1 cellular context compared by ENCODE assay signal in the genomic region with DNA sequence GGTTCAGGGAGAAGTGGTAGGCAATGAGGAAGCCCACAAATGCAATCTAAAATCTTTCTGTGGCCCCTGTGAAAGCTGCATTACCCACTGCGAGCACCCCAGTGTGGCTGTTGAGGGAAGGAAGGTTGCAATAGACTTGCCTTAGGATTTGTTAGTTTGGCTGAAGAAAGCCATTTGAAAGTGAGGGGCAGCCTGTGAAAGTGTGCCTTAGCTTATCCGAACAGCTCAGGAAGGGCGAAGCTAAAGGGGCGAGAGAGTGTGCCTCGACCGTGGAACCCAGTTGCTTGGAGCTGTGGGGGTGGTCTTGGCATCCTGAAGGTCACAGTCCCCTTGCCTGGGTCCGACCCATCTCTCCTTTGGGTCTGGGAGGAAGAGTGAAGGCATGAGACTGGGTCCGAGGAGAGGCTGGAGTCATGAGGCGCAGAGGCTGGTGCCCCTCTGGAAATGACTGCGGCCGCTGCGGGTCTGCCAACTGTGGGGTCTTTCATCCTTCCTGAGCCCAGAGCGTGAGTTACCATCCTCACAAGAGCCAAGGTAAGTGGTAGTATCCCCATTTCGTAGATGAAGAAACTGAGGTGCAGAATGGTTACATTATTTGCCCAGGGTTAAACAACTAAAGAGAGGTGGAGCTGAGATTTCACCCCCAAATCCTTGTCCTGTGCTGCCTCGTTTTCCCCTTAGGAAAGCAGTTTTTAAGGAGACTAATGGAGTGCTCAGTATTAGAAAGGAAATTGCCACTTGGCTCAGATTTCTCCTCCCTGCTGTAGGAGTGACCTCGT.
TF ChIP-seq lines count a peak whose summit lies in the region.

No MANE protein-coding gene starts in this region.

TF ChIP-seq in H1, 55 proteins besides CTCF, POLR2A, EP300 and RAD21:
- no peak for TF ChIP-seq SP4 (IDR thresholded peaks at IDR 0.05; ENCODE audit: low read length)
- no peak for TF ChIP-seq CBX8 (IDR thresholded peaks at IDR 0.05; ENCODE audit: borderline replicate concordance, low read depth, low read length)
- no peak for TF ChIP-seq SIX5 (IDR thresholded peaks at IDR 0.05; ENCODE audit: low read depth, low read length)
- no peak for TF ChIP-seq EZH2 (IDR thresholded peaks at IDR 0.05; ENCODE audit: low read depth, low read length, severe bottlenecking)
- TF ChIP-seq CHD1 (IDR thresholded peaks at IDR 0.05; ENCODE audit: low read depth, low read length), result no peak
- no peak for TF ChIP-seq MAX (IDR thresholded peaks at IDR 0.05)
- no peak for TF ChIP-seq SUZ12 (IDR thresholded peaks at IDR 0.05; ENCODE audit: low read length)
- TF ChIP-seq SP2 (IDR thresholded peaks at IDR 0.05; ENCODE audit: low read length), result no peak
- TF ChIP-seq, protein P1, sequence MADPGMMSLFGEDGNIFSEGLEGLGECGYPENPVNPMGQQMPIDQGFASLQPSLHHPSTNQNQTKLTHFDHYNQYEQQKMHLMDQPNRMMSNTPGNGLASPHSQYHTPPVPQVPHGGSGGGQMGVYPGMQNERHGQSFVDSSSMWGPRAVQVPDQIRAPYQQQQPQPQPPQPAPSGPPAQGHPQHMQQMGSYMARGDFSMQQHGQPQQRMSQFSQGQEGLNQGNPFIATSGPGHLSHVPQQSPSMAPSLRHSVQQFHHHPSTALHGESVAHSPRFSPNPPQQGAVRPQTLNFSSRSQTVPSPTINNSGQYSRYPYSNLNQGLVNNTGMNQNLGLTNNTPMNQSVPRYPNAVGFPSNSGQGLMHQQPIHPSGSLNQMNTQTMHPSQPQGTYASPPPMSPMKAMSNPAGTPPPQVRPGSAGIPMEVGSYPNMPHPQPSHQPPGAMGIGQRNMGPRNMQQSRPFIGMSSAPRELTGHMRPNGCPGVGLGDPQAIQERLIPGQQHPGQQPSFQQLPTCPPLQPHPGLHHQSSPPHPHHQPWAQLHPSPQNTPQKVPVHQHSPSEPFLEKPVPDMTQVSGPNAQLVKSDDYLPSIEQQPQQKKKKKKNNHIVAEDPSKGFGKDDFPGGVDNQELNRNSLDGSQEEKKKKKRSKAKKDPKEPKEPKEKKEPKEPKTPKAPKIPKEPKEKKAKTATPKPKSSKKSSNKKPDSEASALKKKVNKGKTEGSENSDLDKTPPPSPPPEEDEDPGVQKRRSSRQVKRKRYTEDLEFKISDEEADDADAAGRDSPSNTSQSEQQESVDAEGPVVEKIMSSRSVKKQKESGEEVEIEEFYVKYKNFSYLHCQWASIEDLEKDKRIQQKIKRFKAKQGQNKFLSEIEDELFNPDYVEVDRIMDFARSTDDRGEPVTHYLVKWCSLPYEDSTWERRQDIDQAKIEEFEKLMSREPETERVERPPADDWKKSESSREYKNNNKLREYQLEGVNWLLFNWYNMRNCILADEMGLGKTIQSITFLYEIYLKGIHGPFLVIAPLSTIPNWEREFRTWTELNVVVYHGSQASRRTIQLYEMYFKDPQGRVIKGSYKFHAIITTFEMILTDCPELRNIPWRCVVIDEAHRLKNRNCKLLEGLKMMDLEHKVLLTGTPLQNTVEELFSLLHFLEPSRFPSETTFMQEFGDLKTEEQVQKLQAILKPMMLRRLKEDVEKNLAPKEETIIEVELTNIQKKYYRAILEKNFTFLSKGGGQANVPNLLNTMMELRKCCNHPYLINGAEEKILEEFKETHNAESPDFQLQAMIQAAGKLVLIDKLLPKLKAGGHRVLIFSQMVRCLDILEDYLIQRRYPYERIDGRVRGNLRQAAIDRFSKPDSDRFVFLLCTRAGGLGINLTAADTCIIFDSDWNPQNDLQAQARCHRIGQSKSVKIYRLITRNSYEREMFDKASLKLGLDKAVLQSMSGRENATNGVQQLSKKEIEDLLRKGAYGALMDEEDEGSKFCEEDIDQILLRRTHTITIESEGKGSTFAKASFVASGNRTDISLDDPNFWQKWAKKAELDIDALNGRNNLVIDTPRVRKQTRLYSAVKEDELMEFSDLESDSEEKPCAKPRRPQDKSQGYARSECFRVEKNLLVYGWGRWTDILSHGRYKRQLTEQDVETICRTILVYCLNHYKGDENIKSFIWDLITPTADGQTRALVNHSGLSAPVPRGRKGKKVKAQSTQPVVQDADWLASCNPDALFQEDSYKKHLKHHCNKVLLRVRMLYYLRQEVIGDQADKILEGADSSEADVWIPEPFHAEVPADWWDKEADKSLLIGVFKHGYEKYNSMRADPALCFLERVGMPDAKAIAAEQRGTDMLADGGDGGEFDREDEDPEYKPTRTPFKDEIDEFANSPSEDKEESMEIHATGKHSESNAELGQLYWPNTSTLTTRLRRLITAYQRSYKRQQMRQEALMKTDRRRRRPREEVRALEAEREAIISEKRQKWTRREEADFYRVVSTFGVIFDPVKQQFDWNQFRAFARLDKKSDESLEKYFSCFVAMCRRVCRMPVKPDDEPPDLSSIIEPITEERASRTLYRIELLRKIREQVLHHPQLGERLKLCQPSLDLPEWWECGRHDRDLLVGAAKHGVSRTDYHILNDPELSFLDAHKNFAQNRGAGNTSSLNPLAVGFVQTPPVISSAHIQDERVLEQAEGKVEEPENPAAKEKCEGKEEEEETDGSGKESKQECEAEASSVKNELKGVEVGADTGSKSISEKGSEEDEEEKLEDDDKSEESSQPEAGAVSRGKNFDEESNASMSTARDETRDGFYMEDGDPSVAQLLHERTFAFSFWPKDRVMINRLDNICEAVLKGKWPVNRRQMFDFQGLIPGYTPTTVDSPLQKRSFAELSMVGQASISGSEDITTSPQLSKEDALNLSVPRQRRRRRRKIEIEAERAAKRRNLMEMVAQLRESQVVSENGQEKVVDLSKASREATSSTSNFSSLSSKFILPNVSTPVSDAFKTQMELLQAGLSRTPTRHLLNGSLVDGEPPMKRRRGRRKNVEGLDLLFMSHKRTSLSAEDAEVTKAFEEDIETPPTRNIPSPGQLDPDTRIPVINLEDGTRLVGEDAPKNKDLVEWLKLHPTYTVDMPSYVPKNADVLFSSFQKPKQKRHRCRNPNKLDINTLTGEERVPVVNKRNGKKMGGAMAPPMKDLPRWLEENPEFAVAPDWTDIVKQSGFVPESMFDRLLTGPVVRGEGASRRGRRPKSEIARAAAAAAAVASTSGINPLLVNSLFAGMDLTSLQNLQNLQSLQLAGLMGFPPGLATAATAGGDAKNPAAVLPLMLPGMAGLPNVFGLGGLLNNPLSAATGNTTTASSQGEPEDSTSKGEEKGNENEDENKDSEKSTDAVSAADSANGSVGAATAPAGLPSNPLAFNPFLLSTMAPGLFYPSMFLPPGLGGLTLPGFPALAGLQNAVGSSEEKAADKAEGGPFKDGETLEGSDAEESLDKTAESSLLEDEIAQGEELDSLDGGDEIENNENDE (IDR thresholded peaks at IDR 0.05; ENCODE audit: insufficient replicate concordance, low read length), result no peak
- no peak for TF ChIP-seq ZNF274 (IDR thresholded peaks at IDR 0.05; ENCODE audit: borderline replicate concordance, extremely low read depth, low read length)
- no peak for TF ChIP-seq BACH1 (IDR thresholded peaks at IDR 0.05; ENCODE audit: low read length)
